Comparison of ENCODE assay signal across 1 cellular context in genomic region chr16:22171953-22172352, GRCh38.
TF ChIP-seq lines count a peak whose summit lies in the region.

No MANE protein-coding gene starts in this region.

TF ChIP-seq in HepG2, 621 proteins besides CTCF, POLR2A, EP300 and RAD21:
- TF ChIP-seq, protein P1, sequence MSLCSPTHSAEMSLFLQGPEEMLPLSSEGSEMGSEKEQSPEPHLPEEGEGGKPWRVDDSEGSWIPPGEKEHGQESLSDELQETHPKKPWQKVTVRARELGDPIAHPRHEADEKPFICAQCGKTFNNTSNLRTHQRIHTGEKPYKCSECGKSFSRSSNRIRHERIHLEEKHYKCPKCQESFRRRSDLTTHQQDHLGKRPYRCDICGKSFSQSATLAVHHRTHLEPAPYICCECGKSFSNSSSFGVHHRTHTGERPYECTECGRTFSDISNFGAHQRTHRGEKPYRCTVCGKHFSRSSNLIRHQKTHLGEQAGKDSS (CRISPR knock-in tag; IDR thresholded peaks at IDR 0.05; ENCODE audit: borderline replicate concordance, low read depth): peak; percentile 55; the same call in 1 of the 2 replicates
- TF ChIP-seq, protein P2, sequence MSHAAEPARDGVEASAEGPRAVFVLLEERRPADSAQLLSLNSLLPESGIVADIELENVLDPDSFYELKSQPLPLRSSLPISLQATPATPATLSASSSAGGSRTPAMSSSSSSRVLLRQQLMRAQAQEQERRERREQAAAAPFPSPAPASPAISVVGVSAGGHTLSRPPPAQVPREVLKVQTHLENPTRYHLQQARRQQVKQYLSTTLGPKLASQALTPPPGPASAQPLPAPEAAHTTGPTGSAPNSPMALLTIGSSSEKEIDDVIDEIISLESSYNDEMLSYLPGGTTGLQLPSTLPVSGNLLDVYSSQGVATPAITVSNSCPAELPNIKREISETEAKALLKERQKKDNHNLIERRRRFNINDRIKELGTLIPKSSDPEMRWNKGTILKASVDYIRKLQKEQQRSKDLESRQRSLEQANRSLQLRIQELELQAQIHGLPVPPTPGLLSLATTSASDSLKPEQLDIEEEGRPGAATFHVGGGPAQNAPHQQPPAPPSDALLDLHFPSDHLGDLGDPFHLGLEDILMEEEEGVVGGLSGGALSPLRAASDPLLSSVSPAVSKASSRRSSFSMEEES (CRISPR knock-in tag; IDR thresholded peaks at IDR 0.05): no peak
- TF ChIP-seq ZNF768 (CRISPR knock-in tag; IDR thresholded peaks at IDR 0.05) (peak; percentile 51; the same call in 1 of the 2 replicates), RXRA (CRISPR knock-in tag; IDR thresholded peaks at IDR 0.05) (0 out of 2 replicates have a peak, but pooled peaks have one; percentile 14)
